In the genomic region with DNA sequence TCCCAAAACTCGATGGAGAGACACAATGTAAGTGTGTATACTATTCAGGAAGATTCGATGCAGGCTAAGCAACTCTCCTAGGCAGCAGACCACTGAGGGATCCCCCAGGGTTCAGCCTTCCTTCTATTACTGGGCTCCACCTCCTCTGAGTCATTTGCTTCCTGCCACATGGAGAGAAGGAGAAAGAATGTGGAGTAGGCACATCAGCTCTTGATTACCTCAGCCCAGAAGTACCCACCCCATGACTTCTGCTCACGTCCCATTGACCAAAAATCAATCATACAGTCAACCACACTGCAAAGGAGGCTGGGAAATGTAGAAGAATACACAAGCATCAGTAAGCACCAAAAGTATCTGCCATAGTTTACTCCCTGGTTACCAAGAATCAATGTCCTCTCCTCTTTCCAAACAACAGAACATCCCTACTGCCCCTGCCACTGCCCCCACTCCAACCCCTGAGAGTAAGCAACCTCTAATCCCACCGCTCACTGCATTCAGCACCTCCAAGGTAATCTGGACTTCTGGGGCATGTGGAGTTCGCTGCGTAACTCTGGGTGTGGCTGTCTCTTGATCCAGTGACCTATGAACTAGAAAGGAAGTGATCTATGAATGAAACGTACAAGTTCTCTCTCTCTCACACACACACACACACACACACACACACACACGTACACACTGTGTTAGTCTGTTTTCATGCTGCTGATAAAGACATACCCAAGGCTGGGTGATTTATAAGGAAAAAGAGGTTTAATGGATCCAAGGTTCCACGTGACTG, we compare ENCODE assay signal across 15 cellular contexts.
DNase-seq lines count a peak whose midpoint lies in the region; ATAC-seq and TF ChIP-seq lines count a peak whose summit lies in the region.
"Had no signal": no experiment of that assay in that cellular context is flagged by ENCODE, and none has a peak within 500 bp of the region (broad histone marks: within the 10 kb centered on the region; RNA-seq: fewer than 3 reads in every experiment).

No MANE protein-coding gene starts in this region.

- H3K4me3 Mint-ChIP-seq in WTC11 = no peak overlapping the region
- H3K4me3 Mint-ChIP-seq: activated CD4-positive, alpha-beta T cell treated with anti-CD3 and anti-CD28 coated beads, Interleukin-2, amount 10 ng/mL, durations not matched to agents 7 days and 5 days had no signal

- H3K9me2 ChIP-seq in HCT116 (ENCODE audit: insufficient read depth) = no peaks in the 10 kb centered on the region

- RAD21 ChIA-PET in HCT116 (lab: Charles Lee; ENCODE audit: low non-redundant PET in 1 of 2, low total read pairs in 2 of 2, uncharacterized antibody in 2 of 2, unreplicated experiment in 2 of 2) = no interaction called here

- intact Hi-C loops in HCT116 (cut with micrococcal nuclease) = no loop called here

- no peak for TF ChIP-seq POLR2A in HCT116 (IDR thresholded peaks at IDR 0.05; ENCODE audit: borderline replicate concordance, extremely low read depth, insufficient read depth, insufficient read length)

- no peaks in the 10 kb centered on the region for H3K27me3 Mint-ChIP-seq in WTC11 (ENCODE audit: low read depth)
- H3K27me3 Mint-ChIP-seq: activated CD4-positive, alpha-beta T cell treated with anti-CD3 and anti-CD28 coated beads, Interleukin-2, amount 10 ng/mL, durations not matched to agents 7 days and 5 days had no signal

- peaks cover 8% of the 10 kb centered on the region for H3K4me1 Mint-ChIP-seq in WTC11
- H3K4me1 Mint-ChIP-seq: activated CD4-positive, alpha-beta T cell treated with anti-CD3 and anti-CD28 coated beads, Interleukin-2, amount 10 ng/mL, durations not matched to agents 7 days and 5 days had no signal

- no peak overlapping the region for H3K27ac ChIP-seq in HCT116 (ENCODE audit: low read depth, low read length)
- H3K27ac ChIP-seq: colonic mucosa, skin epidermis, vagina had no signal

- H3K27me3 ChIP-seq in HCT116 (ENCODE audit: insufficient read depth, low read length) = peaks cover 21% of the 10 kb centered on the region; the same call in 1 of the 2 replicates
- H3K27me3 ChIP-seq: colonic mucosa, vagina had no signal

- no peaks in the 10 kb centered on the region for H3K36me3 ChIP-seq in HCT116 (ENCODE audit: control insufficient read depth in 1 of 2, insufficient read depth in 2 of 2, low read length in 2 of 2)
- H3K36me3 ChIP-seq: colonic mucosa, vagina had no signal

- no peak overlapping the region for H3K27ac Mint-ChIP-seq in WTC11
- H3K27ac Mint-ChIP-seq: activated CD4-positive, alpha-beta T cell treated with anti-CD3 and anti-CD28 coated beads, Interleukin-2, amount 10 ng/mL, durations not matched to agents 7 days and 5 days had no signal

- BruUV-seq in HCT116 (replicated peaks; lab: Mats Ljungman, UMichigan) = no TSS peak

- DNase-seq in HCT116 (ENCODE audit: low read depth, low spot score) (no peak), WTC11 (ENCODE audit: low spot score) (no peak), glomerular visceral epithelial cell (ENCODE audit: extremely low spot score) (peak; percentile 84), stromal cell of bone marrow (ENCODE audit: low read depth) (peak; percentile 60), SKM-1 (lab: John Stamatoyannopoulos, UW; ENCODE audit: unreplicated experiment) (no peak), NCI-H524 treated with DMSO at 0.1 percent for 48 hours (lab: John Stamatoyannopoulos, UW) (no peak), UCSD-AML1 (lab: John Stamatoyannopoulos, UW; ENCODE audit: unreplicated experiment) (no peak)
- DNase-seq: activated CD4-positive, alpha-beta T cell treated with anti-CD3 and anti-CD28 coated beads, Interleukin-2, amount 10 ng/mL, durations not matched to agents 7 days and 5 days; activated effector memory CD4-positive, alpha-beta T cell treated with Interleukin-2 at 50 U/mL for 16 hours; colonic mucosa; hippocampal formation; NCI-H2227 treated with DMSO at 0.1 percent for 48 hours; SHP77 treated with DMSO at 0.1 percent for 48 hours had no signal

- ATAC-seq in HCT116 = no peak
- ATAC-seq in WTC11 = peak; percentile 98

- H3K4me2 ChIP-seq in HCT116 (ENCODE audit: low read length) = peak overlapping the region; percentile 19; the same call in 1 of the 2 replicates

- peaks cover 0 to 6% of the 10 kb centered on the region in 2 experiments; a peak in 1 of 4 replicates for H3K4me1 ChIP-seq in HCT116 (ENCODE audit: control insufficient read depth in 1 of 2, insufficient read depth in 2 of 2, low read length in 2 of 2)
- H3K4me1 ChIP-seq: colonic mucosa had no signal

- peaks cover 6% of the 10 kb centered on the region; the same call in 1 of the 2 replicates for H3K9me3 Mint-ChIP-seq in WTC11

- no peaks in the 10 kb centered on the region for H3K36me3 Mint-ChIP-seq in WTC11

- no peak for TF ChIP-seq RAD21 in HCT116 (IDR thresholded peaks at IDR 0.05; ENCODE audit: low read depth)

- no peak for TF ChIP-seq CTCF in HCT116 (IDR thresholded peaks at IDR 0.05 in 2 of 3, conservative IDR thresholded peaks at IDR 0.05 in 1 of 3; ENCODE audit: borderline replicate concordance in 1 of 3, insufficient read depth in 1 of 3, low read depth in 2 of 3, low read length in 2 of 3)
- TF ChIP-seq CTCF in WTC11 (IDR thresholded peaks at IDR 0.05) = no peak

- H3K9me3 ChIP-seq in HCT116 (ENCODE audit: control insufficient read depth in 1 of 2, insufficient read depth in 1 of 2, low read depth in 1 of 2, low read length in 2 of 2) = no peaks in the 10 kb centered on the region
- H3K9me3 ChIP-seq: colonic mucosa, vagina had no signal

- H3K4me3 ChIP-seq in HCT116 (replicated peaks in 1 of 2; ENCODE audit: low read depth in 1 of 2, low read length in 2 of 2) = no peak overlapping the region
- H3K4me3 ChIP-seq: colonic mucosa, skin epidermis, vagina had no signal

- CTCF ChIA-PET in HCT116 (lab: Charles Lee) = no interaction called here
- CTCF ChIA-PET in WTC11 (lab: Charles Lee) = no interaction called here

- H3K9ac ChIP-seq in HCT116 (ENCODE audit: low read length) = no peak overlapping the region

- POLR2A ChIA-PET in HCT116 (lab: Charles Lee) (no interaction called here), WTC11 (lab: Charles Lee) (no interaction called here)

- no peak overlapping the region for H2AFZ ChIP-seq in HCT116 (ENCODE audit: low read depth, low read length, poor library complexity, severe bottlenecking)

- no peaks in the 10 kb centered on the region for H4K20me1 ChIP-seq in HCT116 (ENCODE audit: insufficient read depth)

- H3K79me2 ChIP-seq in HCT116 (ENCODE audit: insufficient read depth, low read length) = no peaks in the 10 kb centered on the region

TF ChIP-seq in HCT116, 20 proteins besides CTCF, POLR2A, EP300 and RAD21:
- TF ChIP-seq CBX3 (IDR thresholded peaks at IDR 0.05; ENCODE audit: low read depth) = no peak
- TF ChIP-seq TCF7L2 (IDR thresholded peaks at IDR 0.05; ENCODE audit: borderline replicate concordance, extremely low read depth, insufficient read depth, insufficient read length) = no peak
- no peak for TF ChIP-seq ELF1 (IDR thresholded peaks at IDR 0.05; ENCODE audit: borderline replicate concordance, low read depth)

TF ChIP-seq in WTC11, 78 proteins besides CTCF, POLR2A, EP300 and RAD21 (continues in another document):
- TF ChIP-seq, protein P1, sequence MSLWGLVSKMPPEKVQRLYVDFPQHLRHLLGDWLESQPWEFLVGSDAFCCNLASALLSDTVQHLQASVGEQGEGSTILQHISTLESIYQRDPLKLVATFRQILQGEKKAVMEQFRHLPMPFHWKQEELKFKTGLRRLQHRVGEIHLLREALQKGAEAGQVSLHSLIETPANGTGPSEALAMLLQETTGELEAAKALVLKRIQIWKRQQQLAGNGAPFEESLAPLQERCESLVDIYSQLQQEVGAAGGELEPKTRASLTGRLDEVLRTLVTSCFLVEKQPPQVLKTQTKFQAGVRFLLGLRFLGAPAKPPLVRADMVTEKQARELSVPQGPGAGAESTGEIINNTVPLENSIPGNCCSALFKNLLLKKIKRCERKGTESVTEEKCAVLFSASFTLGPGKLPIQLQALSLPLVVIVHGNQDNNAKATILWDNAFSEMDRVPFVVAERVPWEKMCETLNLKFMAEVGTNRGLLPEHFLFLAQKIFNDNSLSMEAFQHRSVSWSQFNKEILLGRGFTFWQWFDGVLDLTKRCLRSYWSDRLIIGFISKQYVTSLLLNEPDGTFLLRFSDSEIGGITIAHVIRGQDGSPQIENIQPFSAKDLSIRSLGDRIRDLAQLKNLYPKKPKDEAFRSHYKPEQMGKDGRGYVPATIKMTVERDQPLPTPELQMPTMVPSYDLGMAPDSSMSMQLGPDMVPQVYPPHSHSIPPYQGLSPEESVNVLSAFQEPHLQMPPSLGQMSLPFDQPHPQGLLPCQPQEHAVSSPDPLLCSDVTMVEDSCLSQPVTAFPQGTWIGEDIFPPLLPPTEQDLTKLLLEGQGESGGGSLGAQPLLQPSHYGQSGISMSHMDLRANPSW (CRISPR knock-in tag; conservative IDR thresholded peaks at IDR 0.05; ENCODE audit: low read depth) = no peak
- TF ChIP-seq TP53 (CRISPR knock-in tag; IDR thresholded peaks at IDR 0.05) (no peak), ARID4B (CRISPR knock-in tag; IDR thresholded peaks at IDR 0.05; ENCODE audit: borderline replicate concordance) (no peak), ZNF138 (CRISPR knock-in tag; conservative IDR thresholded peaks at IDR 0.05) (no peak)

Comparison
In these comparisons a context has a peak if more than half of its experiments do, and no peak if none do; other contexts are left out.
1. DNase-seq: peak in glomerular visceral epithelial cell (single experiment) and stromal cell of bone marrow (single experiment); none in HCT116 (single experiment), WTC11 (single experiment), SKM-1 (single experiment), NCI-H524 treated with DMSO at 0.1 percent for 48 hours (single experiment) and UCSD-AML1 (single experiment).